ENCODE assay signal across 8 cellular contexts in genomic region chr9:108478871-108479332, GRCh38.
DNase-seq lines count a peak whose midpoint lies in the region; ATAC-seq and TF ChIP-seq lines count a peak whose summit lies in the region.

No MANE protein-coding gene starts in this region.

- ATAC-seq in GM19328 (IDR thresholded peaks at IDR 0.05; ENCODE audit: unreplicated experiment) (peak; percentile 75), HG02981 (IDR thresholded peaks at IDR 0.05; ENCODE audit: unreplicated experiment) (peak; percentile 84), upper lobe of right lung (no peak)
- peak; percentile 74 for ATAC-seq in activated T-helper 17 cell treated with anti-CD3 and anti-CD28 coated beads, Interleukin-2, amount 50 U/mL, for 72 hours (replicated peaks)

- intact Hi-C loops in Calu3 (cut with micrococcal nuclease; ENCODE audit: unreplicated experiment) = loop anchor here (10.0 kb wide), 1 partner anchor 76 kb away; no protein-coding TSS in a partner anchor
- intact Hi-C loops in upper lobe of right lung (cut with DNase I) = no loop called here

- H3K9me3 Mint-ChIP-seq in activated T-helper 17 cell treated with anti-CD3 and anti-CD28 coated beads, Interleukin-2, amount 50 U/mL, for 72 hours = peaks cover 13% of the 10 kb centered on the region
- no peaks in the 10 kb centered on the region for H3K9me3 Mint-ChIP-seq in Calu3 (ENCODE audit: low read depth, unreplicated experiment)

- no peaks in the 10 kb centered on the region for H3K9me3 ChIP-seq in upper lobe of right lung
- H3K9me3 ChIP-seq in HAP-1 = no peaks in the 10 kb centered on the region

- H3K27me3 ChIP-seq in upper lobe of right lung (no peaks in the 10 kb centered on the region), HAP-1 (ENCODE audit: low read depth) (no peaks in the 10 kb centered on the region)

- TF ChIP-seq CTCF in retinal pigment epithelial cell (conservative IDR thresholded peaks at IDR 0.05; ENCODE audit: low read depth, low read length) (no peak), Calu3 (IDR thresholded peaks at IDR 0.05; ENCODE audit: unreplicated experiment) (no peak), upper lobe of right lung (IDR thresholded peaks at IDR 0.05) (no peak)

- H3K4me3 ChIP-seq in retinal pigment epithelial cell (ENCODE audit: low read length) (no peak overlapping the region), upper lobe of right lung (no peak overlapping the region), HAP-1 (no peak overlapping the region)

- no peaks in the 10 kb centered on the region for H3K36me3 Mint-ChIP-seq in activated T-helper 17 cell treated with anti-CD3 and anti-CD28 coated beads, Interleukin-2, amount 50 U/mL, for 72 hours (ENCODE audit: low read depth)
- H3K36me3 Mint-ChIP-seq in Calu3 (ENCODE audit: insufficient read depth, unreplicated experiment) = no peaks in the 10 kb centered on the region

- no TSS peak for BruUV-seq in Calu3 (replicated peaks; lab: Mats Ljungman, UMichigan)

- H3K36me3 ChIP-seq in upper lobe of right lung (no peaks in the 10 kb centered on the region), HAP-1 (replicated peaks) (no peaks in the 10 kb centered on the region)

- DNase-seq in retinal pigment epithelial cell (ENCODE audit: low read depth) = peak; percentile 81
- no peak for DNase-seq in ureter (ENCODE audit: low spot score)
- DNase-seq in Calu3 = no peak
- no peak for DNase-seq in upper lobe of right lung
- no peak for DNase-seq in HAP-1 (ENCODE audit: low spot score in 2 of 2)

- in situ Hi-C loops in HAP-1 (cut with MboI; ENCODE audit: low sequenced_read_pairs) = no loop called here

- no peak overlapping the region for H3K4me3 Mint-ChIP-seq in activated T-helper 17 cell treated with anti-CD3 and anti-CD28 coated beads, Interleukin-2, amount 50 U/mL, for 72 hours
- no peak overlapping the region for H3K4me3 Mint-ChIP-seq in Calu3 (ENCODE audit: low read depth, unreplicated experiment)

- H3K4me1 Mint-ChIP-seq in activated T-helper 17 cell treated with anti-CD3 and anti-CD28 coated beads, Interleukin-2, amount 50 U/mL, for 72 hours = no peaks in the 10 kb centered on the region
- H3K4me1 Mint-ChIP-seq in Calu3 (ENCODE audit: low read depth, unreplicated experiment) = peaks cover 9% of the 10 kb centered on the region

- no peak overlapping the region for H3K27ac ChIP-seq in upper lobe of right lung

- no peak overlapping the region for H3K27ac Mint-ChIP-seq in activated T-helper 17 cell treated with anti-CD3 and anti-CD28 coated beads, Interleukin-2, amount 50 U/mL, for 72 hours
- no peak overlapping the region for H3K27ac Mint-ChIP-seq in Calu3 (ENCODE audit: unreplicated experiment)

- H3K4me1 ChIP-seq in upper lobe of right lung (no peaks in the 10 kb centered on the region), HAP-1 (no peaks in the 10 kb centered on the region)

- peaks cover 4% of the 10 kb centered on the region for H3K27me3 Mint-ChIP-seq in activated T-helper 17 cell treated with anti-CD3 and anti-CD28 coated beads, Interleukin-2, amount 50 U/mL, for 72 hours
- H3K27me3 Mint-ChIP-seq in Calu3 (ENCODE audit: unreplicated experiment) = no peaks in the 10 kb centered on the region

- CTCF ChIA-PET in Calu3 (lab: Charles Lee) = no interaction called here
